In genomic region chr2:15471606-15472005, GRCh38 we compare ENCODE assay signal across 20 cellular contexts.
"Had no signal": no experiment of that assay in that cellular context is flagged by ENCODE, and none has a peak within 500 bp of the region (broad histone marks: within the 10 kb centered on the region; RNA-seq: fewer than 3 reads in every experiment).

No MANE protein-coding gene starts in this region.

- H3K4me3 Mint-ChIP-seq: activated B cell treated with CpG ODN at 0.5 μM for 24 hours; activated CD4-positive, alpha-beta memory T cell treated with anti-CD3 and anti-CD28 coated beads for 36 hours; activated naive CD8-positive, alpha-beta T cell treated with anti-CD3 and anti-CD28 coated beads for 36 hours; activated T-helper 17 cell treated with anti-CD3 and anti-CD28 coated beads, Interleukin-2, amount 50 U/mL, for 72 hours; dendritic cell treated with granulocyte-macrophage colony-stimulating factor and Interleukin-4, amounts not matched to agents 40 ng/mL and 50 ng/mL, for 4 days; immature natural killer cell; stimulated activated naive CD8-positive, alpha-beta T cell treated with anti-CD3 and anti-CD28 coated beads, Interleukin-15, Interleukin-2, amounts not matched to agents 100 ng/mL and 50 ng/mL, for 24 hours had no signal

- H3K27me3 Mint-ChIP-seq: activated B cell treated with CpG ODN at 0.5 μM for 24 hours; activated CD4-positive, alpha-beta memory T cell treated with anti-CD3 and anti-CD28 coated beads for 36 hours; activated naive CD8-positive, alpha-beta T cell treated with anti-CD3 and anti-CD28 coated beads for 36 hours; activated T-helper 17 cell treated with anti-CD3 and anti-CD28 coated beads, Interleukin-2, amount 50 U/mL, for 72 hours; dendritic cell treated with granulocyte-macrophage colony-stimulating factor and Interleukin-4, amounts not matched to agents 40 ng/mL and 50 ng/mL, for 4 days; stimulated activated naive CD8-positive, alpha-beta T cell treated with anti-CD3 and anti-CD28 coated beads, Interleukin-15, Interleukin-2, amounts not matched to agents 100 ng/mL and 50 ng/mL, for 24 hours had no signal

- H3K4me1 Mint-ChIP-seq: activated B cell treated with CpG ODN at 0.5 μM for 24 hours; activated naive CD8-positive, alpha-beta T cell treated with anti-CD3 and anti-CD28 coated beads for 36 hours; activated T-helper 17 cell treated with anti-CD3 and anti-CD28 coated beads, Interleukin-2, amount 50 U/mL, for 72 hours had no signal

- DNase-seq: activated B cell treated with CpG ODN at 0.5 μM for 24 hours; activated CD4-positive, alpha-beta memory T cell treated with anti-CD3 and anti-CD28 coated beads for 36 hours; activated CD4-positive, alpha-beta T cell treated with anti-CD3 and anti-CD28 coated beads for 4 hours; activated naive CD4-positive, alpha-beta T cell; activated naive CD8-positive, alpha-beta T cell treated with anti-CD3 and anti-CD28 coated beads for 36 hours; activated T-cell treated with anti-CD3 and anti-CD28 coated beads for 4 hours; amniotic stem cell; effector CD8-positive, alpha-beta T cell; esophagus squamous epithelium; heart right ventricle; kidney glomerular epithelial cell; retina; stimulated activated CD4-positive, alpha-beta T cell treated with anti-CD3 and anti-CD28 coated beads, Interleukin-2, amount 100 ng/mL, for 24 hours had no signal

- FAIRE-seq: TTC549, urothelium cell line had no signal

- H3K9me3 ChIP-seq: esophagus squamous epithelium, heart right ventricle, tibial nerve had no signal

- H3K4me3 ChIP-seq: esophagus squamous epithelium, heart right ventricle, tibial nerve had no signal

- H3K27ac ChIP-seq: esophagus squamous epithelium, heart right ventricle, tibial nerve had no signal

- H3K27me3 ChIP-seq: esophagus squamous epithelium, heart right ventricle, tibial nerve had no signal

- ATAC-seq: activated T-helper 17 cell treated with anti-CD3 and anti-CD28 coated beads, Interleukin-2, amount 50 U/mL, for 72 hours had no signal

- H3K4me1 ChIP-seq: esophagus squamous epithelium, heart right ventricle, tibial nerve had no signal

- H3K9me3 Mint-ChIP-seq: dendritic cell treated with granulocyte-macrophage colony-stimulating factor and Interleukin-4, amounts not matched to agents 40 ng/mL and 50 ng/mL, for 4 days; immature natural killer cell had no signal
